16 cellular contexts compared by ENCODE assay signal in genomic region chr4:101184668-101185067, GRCh38.
"Had no signal": no experiment of that assay in that cellular context is flagged by ENCODE, and none has a peak within 500 bp of the region (broad histone marks: within the 10 kb centered on the region; RNA-seq: fewer than 3 reads in every experiment).

No MANE protein-coding gene starts in this region.

- H3K36me3 ChIP-seq: ovary, upper lobe of right lung, vagina had no signal

- H3K9me3 ChIP-seq: ovary, tibial artery, upper lobe of right lung, vagina had no signal

- H3K9me3 Mint-ChIP-seq: natural killer cell had no signal

- DNase-seq: dermis blood vessel endothelial cell; erythroblast; foreskin keratinocyte; hippocampal formation; mammary epithelial cell; natural killer cell; nucleus accumbens; ovary; right cardiac atrium; stimulated activated CD4-positive, alpha-beta T cell treated with anti-CD3 and anti-CD28 coated beads, Interleukin-2, amount 100 ng/mL, for 48 hours; stimulated activated naive CD4-positive, alpha-beta T cell treated with Interleukin-2 at 50 U/mL for 16 hours; tibial artery; upper lobe of right lung had no signal

- H3K4me1 Mint-ChIP-seq: neural crest cell had no signal

- H3K36me3 Mint-ChIP-seq: natural killer cell had no signal

- H3K4me3 ChIP-seq: ovary, smooth muscle cell, tibial artery, upper lobe of right lung, vagina had no signal

- H3K4me3 Mint-ChIP-seq: natural killer cell, neural crest cell had no signal

- H3K27ac ChIP-seq: foreskin keratinocyte, ovary, tibial artery, upper lobe of right lung, vagina had no signal

- ATAC-seq: natural killer cell, upper lobe of right lung had no signal

- H3K4me1 ChIP-seq: tibial artery, upper lobe of right lung had no signal

- H3K27me3 ChIP-seq: foreskin keratinocyte, ovary, tibial artery, upper lobe of right lung, vagina had no signal
